ENCODE assay signal across 12 cellular contexts in genomic region chr14:55098561-55098898, GRCh38. TPM values are rescaled to one million over a fixed set of nuclear protein-coding genes. Genes with fewer than 3 reads are reported as not detected.
DNase-seq lines count a peak whose midpoint lies in the region; ATAC-seq and TF ChIP-seq lines count a peak whose summit lies in the region.
"Had no signal": no experiment of that assay in that cellular context is flagged by ENCODE, and none has a peak within 500 bp of the region (broad histone marks: within the 10 kb centered on the region; RNA-seq: fewer than 3 reads in every experiment).

No MANE protein-coding gene starts in this region.

- peaks cover 40% of the 10 kb centered on the region for H3K4me1 Mint-ChIP-seq in CD4-positive, alpha-beta T cell (ENCODE audit: low read depth)
- H3K4me1 Mint-ChIP-seq in brain: peaks cover 29% of the 10 kb centered on the region

- TF ChIP-seq EP300 in sigmoid colon (IDR thresholded peaks at IDR 0.05): no peak

- H4K20me1 ChIP-seq in MM.1S (ENCODE audit: insufficient read depth, low read length): no peaks in the 10 kb centered on the region

- WGBS in sigmoid colon, 2 donors: 91 to 93% methylated on average over 1 of the region's 1 CpG

- H3K27ac ChIP-seq in CD4-positive, alpha-beta T cell (ENCODE audit: low read depth, low read length): no peak overlapping the region
- no peak overlapping the region; the same call in 1 of the 2 replicates for H3K27ac ChIP-seq in MM.1S (ENCODE audit: low read length)
- H3K27ac ChIP-seq in sigmoid colon: peak overlapping the region; percentile 11 to 93 (median 48)
- H3K27ac ChIP-seq in brain microvascular endothelial cell: no peak overlapping the region

- H3K79me2 ChIP-seq in MM.1S (ENCODE audit: low read length): no peaks in the 10 kb centered on the region

- H2AFZ ChIP-seq in MM.1S (ENCODE audit: low read length): peak overlapping the region; percentile 53

- H3F3A ChIP-seq in MM.1S (ENCODE audit: insufficient read depth, low read length): peaks cover 16% of the 10 kb centered on the region

- intact Hi-C loops in CD4-positive, alpha-beta T cell (cut with DNase I, micrococcal nuclease): no loop called here
- intact Hi-C loops in sigmoid colon (cut with DNase I): no loop called here

- no peaks in the 10 kb centered on the region for H3K9me3 Mint-ChIP-seq in CD4-positive, alpha-beta T cell
- H3K9me3 Mint-ChIP-seq in brain: peaks cover 0 to 3% (median 0%) of the 10 kb centered on the region in 5 experiments
- H3K9me3 Mint-ChIP-seq: HFFc6 had no signal

- CTCF ChIA-PET in CD4-positive, alpha-beta T cell (lab: Charles Lee): interaction anchor here (0.9 to 2.1 kb wide), 5 partner anchors 9 to 62 kb away, joined by 3 to 6 read pairs (median 3); partner anchors contain the start of gene MAPK1IP1L

- no peak for ATAC-seq in CD4-positive, alpha-beta T cell (ENCODE audit: poor library complexity)
- ATAC-seq in GM19328 (IDR thresholded peaks at IDR 0.05; ENCODE audit: unreplicated experiment): no peak

- H3K27me3 ChIP-seq in CD4-positive, alpha-beta T cell (ENCODE audit: control insufficient read depth, insufficient read depth, low read length): no peaks in the 10 kb centered on the region
- no peaks in the 10 kb centered on the region for H3K27me3 ChIP-seq in MM.1S (replicated peaks; ENCODE audit: insufficient read depth, low read length)
- no peaks in the 10 kb centered on the region for H3K27me3 ChIP-seq in sigmoid colon
- no peaks in the 10 kb centered on the region for H3K27me3 ChIP-seq in brain microvascular endothelial cell (replicated peaks)

- H3K27me3 Mint-ChIP-seq in CD4-positive, alpha-beta T cell: no peaks in the 10 kb centered on the region
- H3K27me3 Mint-ChIP-seq in brain: peaks cover 6% of the 10 kb centered on the region

- TF ChIP-seq CTCF in CD4-positive, alpha-beta T cell (IDR thresholded peaks at IDR 0.05): no peak
- no peak for TF ChIP-seq CTCF in MM.1S (IDR thresholded peaks at IDR 0.05; ENCODE audit: low read length)
- no peak for TF ChIP-seq CTCF in brain (conservative IDR thresholded peaks at IDR 0.05)
- TF ChIP-seq CTCF in sigmoid colon (IDR thresholded peaks at IDR 0.05): no peak
- no peak for TF ChIP-seq CTCF in brain microvascular endothelial cell (IDR thresholded peaks at IDR 0.05; ENCODE audit: low read depth, low read length, missing control alignments)

- no peak overlapping the region for H3K4me3 ChIP-seq in MM.1S (ENCODE audit: low read length)
- no peak overlapping the region for H3K4me3 ChIP-seq in sigmoid colon
- no peak overlapping the region for H3K4me3 ChIP-seq in brain microvascular endothelial cell (ENCODE audit: low read depth, low read length)

- no peak overlapping the region for H3K4me3 Mint-ChIP-seq in CD4-positive, alpha-beta T cell
- H3K4me3 Mint-ChIP-seq in brain: no peak overlapping the region
- H3K4me3 Mint-ChIP-seq: HFFc6 had no signal

- H3K27ac Mint-ChIP-seq in CD4-positive, alpha-beta T cell: peak overlapping the region; percentile 22
- peak overlapping the region in 3 of 5 experiments; percentile 3 to 86 (median 53) for H3K27ac Mint-ChIP-seq in brain
- H3K27ac Mint-ChIP-seq: HFFc6 had no signal

- H3K9me2 ChIP-seq in MM.1S (replicated peaks; ENCODE audit: insufficient read depth, low read length): no peaks in the 10 kb centered on the region

- no peak overlapping the region for H3K9ac ChIP-seq in MM.1S (ENCODE audit: low read length)

- in situ Hi-C loops in brain microvascular endothelial cell (cut with HindIII; ENCODE audit: low pct_ligation_motif_present, low sequenced_read_pairs): no loop called here

- H3K36me3 Mint-ChIP-seq in CD4-positive, alpha-beta T cell (ENCODE audit: low read depth): no peaks in the 10 kb centered on the region
- H3K36me3 Mint-ChIP-seq in brain: no peaks in the 10 kb centered on the region

- H3K4me1 ChIP-seq in MM.1S (ENCODE audit: low read length): peaks cover 23% of the 10 kb centered on the region
- H3K4me1 ChIP-seq in sigmoid colon: peaks cover 0 to 31% (median 21%) of the 10 kb centered on the region in 4 donors

- no peak for TF ChIP-seq POLR2A in sigmoid colon (IDR thresholded peaks at IDR 0.05)

- POLR2A ChIA-PET in CD4-positive, alpha-beta T cell (lab: Charles Lee): interaction anchor here (0.6 to 1.3 kb wide), 3 partner anchors 31 to 59 kb away, joined by 3 to 5 read pairs (median 3); partner anchors contain the start of gene MAPK1IP1L

- H3K9me3 ChIP-seq in CD4-positive, alpha-beta T cell (ENCODE audit: control insufficient read depth, low read length): no peaks in the 10 kb centered on the region
- H3K9me3 ChIP-seq in MM.1S (replicated peaks; ENCODE audit: insufficient read depth, low read length): no peaks in the 10 kb centered on the region
- H3K9me3 ChIP-seq in sigmoid colon: no peaks in the 10 kb centered on the region
- H3K9me3 ChIP-seq: Caco-2 had no signal

- H3K36me3 ChIP-seq in MM.1S (replicated peaks; ENCODE audit: insufficient read depth, low read length): no peaks in the 10 kb centered on the region
- H3K36me3 ChIP-seq in sigmoid colon: no peaks in the 10 kb centered on the region
- H3K36me3 ChIP-seq in brain microvascular endothelial cell (replicated peaks): no peaks in the 10 kb centered on the region

- DNase-seq in CD4-positive, alpha-beta T cell: no peak
- DNase-seq in MM.1S: no peak
- no peak for DNase-seq in sigmoid colon
- DNase-seq in brain microvascular endothelial cell: no peak
- DNase-seq in NCI-H2107 treated with DMSO at 0.1 percent for 48 hours (lab: John Stamatoyannopoulos, UW; ENCODE audit: unreplicated experiment): no peak
- no peak for DNase-seq in NCI-H2196 (lab: John Stamatoyannopoulos, UW; ENCODE audit: unreplicated experiment)
- DNase-seq: Caco-2, HFFc6, Kasumi-1, NCI-H446 treated with DMSO at 0.1 percent for 48 hours had no signal

- H3K4me2 ChIP-seq in MM.1S (ENCODE audit: low read depth, low read length): no peak overlapping the region

RNA-seq across cellular contexts. Expression of gene LGALS3, which starts 30.5 kb away (rescaled TPM):
- total RNA-seq in CD4-positive, alpha-beta T cell: 10 to 100 TPM; 11.7 to 12.1 TPM
- polyA plus RNA-seq in brain (ENCODE audit: insufficient read depth, low read depth, low replicate concordance): 30.6 TPM
- total RNA-seq in sigmoid colon: 100 to 1,000 TPM; 235 to 249 (median 240) TPM
- 1,000 to 10,000 TPM; 1,713 to 4,129 (median 2,701) TPM for polyA plus RNA-seq in sigmoid colon

RNA-seq across cellular contexts. Expression of gene MAPK1IP1L, which starts 47.1 kb away (rescaled TPM):
- total RNA-seq in CD4-positive, alpha-beta T cell: 100 to 1,000 TPM; 198 to 207 TPM
- 91.1 TPM for polyA plus RNA-seq in brain (ENCODE audit: insufficient read depth, low read depth, low replicate concordance)
- 10 to 100 TPM; 30.6 to 67.1 (median 46.4) TPM for total RNA-seq in sigmoid colon
- 10 to 100 TPM; 25.2 to 40.5 (median 39.5) TPM for polyA plus RNA-seq in sigmoid colon

Comparison
In these comparisons a context has a peak if more than half of its experiments do, and no peak if none do; other contexts are left out.
1. H3K27ac ChIP-seq: peak in sigmoid colon (4 of 4); none in CD4-positive, alpha-beta T cell (single experiment), MM.1S (single experiment) and brain microvascular endothelial cell (single experiment).
2. RNA of gene LGALS3, which starts 30.5 kb away (total RNA-seq): 235 to 249 TPM in sigmoid colon; 11.7 to 12.1 TPM in CD4-positive, alpha-beta T cell; every median in the first group is over 10 times any median in the second.